In genomic region chr17:4157618-4158333, GRCh38 we compare ENCODE assay signal across 25 cellular contexts.
"Had no signal": no experiment of that assay in that cellular context is flagged by ENCODE, and none has a peak within 500 bp of the region (broad histone marks: within the 10 kb centered on the region; RNA-seq: fewer than 3 reads in every experiment).

No MANE protein-coding gene starts in this region.

- H3K27me3 ChIP-seq: dorsolateral prefrontal cortex, gastrocnemius medialis, stomach, thyroid gland had no signal

- H3K9me3 Mint-ChIP-seq: mesothelial cell of epicardium; naive B cell; nephron progenitor cell; stimulated activated effector memory CD8-positive, alpha-beta T cell treated with anti-CD3 and anti-CD28 coated beads, Interleukin-12 subunit alpha, Interleukin-12 subunit beta, amount 100 ng/mL, for 72 hours had no signal

- H3K9me3 ChIP-seq: gastrocnemius medialis, mucosa of descending colon, stomach, thyroid gland had no signal

- H3K27me3 Mint-ChIP-seq: naive B cell, progenitor cell of endocrine pancreas had no signal

- DNase-seq: effector CD4-positive, alpha-beta T cell; foreskin fibroblast; gastrocnemius medialis; head of caudate nucleus; mesenchymal stem cell; mucosa of descending colon; naive B cell; nephron progenitor cell; occipital lobe; stimulated activated CD4-positive, alpha-beta T cell treated with anti-CD3 and anti-CD28 coated beads, Interleukin-12 subunit alpha, Interleukin-12 subunit beta, amount 100 ng/mL, for 4 hours; stimulated activated CD4-positive, alpha-beta T cell treated with anti-CD3 and anti-CD28 coated beads, Interleukin-1b, Interleukin-23, amount 100 ng/mL, for 48 hours; stimulated activated CD4-positive, alpha-beta T cell treated with anti-CD3 and anti-CD28 coated beads, Interleukin-4, amount 100 ng/mL, for 1 hour; stimulated activated naive CD4-positive, alpha-beta T cell treated with Interleukin-2 at 50 U/mL for 16 hours; stomach; trophoblast cell had no signal

- H3K4me3 ChIP-seq: dorsolateral prefrontal cortex, gastrocnemius medialis, lung, mucosa of descending colon, smooth muscle cell, stomach, thyroid gland had no signal

- H3K27ac ChIP-seq: dorsolateral prefrontal cortex, parathyroid adenoma, stomach, thyroid gland had no signal

- H3K27ac Mint-ChIP-seq: mesothelial cell of epicardium; progenitor cell of endocrine pancreas; stimulated activated effector memory CD8-positive, alpha-beta T cell treated with anti-CD3 and anti-CD28 coated beads, Interleukin-12 subunit alpha, Interleukin-12 subunit beta, amount 100 ng/mL, for 72 hours had no signal

- H3K4me3 Mint-ChIP-seq: mesothelial cell of epicardium; naive B cell; nephron progenitor cell; stimulated activated effector memory CD8-positive, alpha-beta T cell treated with anti-CD3 and anti-CD28 coated beads, Interleukin-12 subunit alpha, Interleukin-12 subunit beta, amount 100 ng/mL, for 72 hours had no signal

- ATAC-seq: gastrocnemius medialis; left lobe of liver; mucosa of descending colon; sciatic nerve; stimulated activated effector memory CD8-positive, alpha-beta T cell treated with anti-CD3 and anti-CD28 coated beads, Interleukin-12 subunit alpha, Interleukin-12 subunit beta, amount 100 ng/mL, for 72 hours had no signal
